26 cellular contexts compared by ENCODE assay signal in genomic region chr10:1788401-1788800, GRCh38. TPM values are rescaled to one million over a fixed set of nuclear protein-coding genes. Genes with fewer than 3 reads are reported as not detected.
"Had no signal": no experiment of that assay in that cellular context is flagged by ENCODE, and none has a peak within 500 bp of the region (broad histone marks: within the 10 kb centered on the region; RNA-seq: fewer than 3 reads in every experiment).

No MANE protein-coding gene starts in this region.

- H3K36me3 ChIP-seq: left ventricle myocardium inferior, pancreas, prostate gland, spleen, suprapubic skin, thoracic aorta, tibial artery, upper lobe of right lung had no signal

- H3K4me1 Mint-ChIP-seq: naive thymus-derived CD4-positive, alpha-beta T cell; stimulated activated effector memory CD8-positive, alpha-beta T cell treated with anti-CD3 and anti-CD28 coated beads, Interleukin-12 subunit alpha, Interleukin-12 subunit beta, amount 100 ng/mL, for 72 hours had no signal

- H3K4me3 ChIP-seq: left ventricle myocardium inferior, lung, mucosa of descending colon, pancreas, prostate gland, skin epidermis, spleen, suprapubic skin, thoracic aorta, tibial artery, upper lobe of right lung had no signal

- H3K9me3 Mint-ChIP-seq: natural killer cell treated with Interleukin-12 subunit alpha and Interleukin-12 subunit beta and Interleukin-15 and Interleukin-18, amount 100 ng/mL, for 72 hours; stimulated activated effector memory CD8-positive, alpha-beta T cell treated with anti-CD3 and anti-CD28 coated beads, Interleukin-12 subunit alpha, Interleukin-12 subunit beta, amount 100 ng/mL, for 72 hours; stimulated activated naive CD8-positive, alpha-beta T cell treated with anti-CD3 and anti-CD28 coated beads, Interleukin-15, Interleukin-2, amounts not matched to agents 100 ng/mL and 50 ng/mL, for 24 hours had no signal

- H3K27ac Mint-ChIP-seq: naive thymus-derived CD4-positive, alpha-beta T cell; natural killer cell treated with Interleukin-12 subunit alpha and Interleukin-12 subunit beta and Interleukin-15 and Interleukin-18, amount 100 ng/mL, for 72 hours; stimulated activated effector memory CD8-positive, alpha-beta T cell treated with anti-CD3 and anti-CD28 coated beads, Interleukin-12 subunit alpha, Interleukin-12 subunit beta, amount 100 ng/mL, for 72 hours; stimulated activated naive CD8-positive, alpha-beta T cell treated with anti-CD3 and anti-CD28 coated beads, Interleukin-15, Interleukin-2, amounts not matched to agents 100 ng/mL and 50 ng/mL, for 24 hours had no signal

- ATAC-seq: mucosa of descending colon; naive thymus-derived CD4-positive, alpha-beta T cell; natural killer cell treated with Interleukin-12 subunit alpha and Interleukin-12 subunit beta and Interleukin-15 and Interleukin-18, amount 100 ng/mL, for 72 hours; pancreas; right cardiac atrium; sciatic nerve; stimulated activated effector memory CD8-positive, alpha-beta T cell treated with anti-CD3 and anti-CD28 coated beads, Interleukin-12 subunit alpha, Interleukin-12 subunit beta, amount 100 ng/mL, for 72 hours; upper lobe of right lung had no signal

- H3K9me3 ChIP-seq: mucosa of descending colon, pancreas, prostate gland, suprapubic skin, thoracic aorta, tibial artery, upper lobe of right lung had no signal

- H3K27ac ChIP-seq: left ventricle myocardium inferior, pancreas, prostate gland, skin epidermis, spleen, suprapubic skin, thoracic aorta, tibial artery, upper lobe of right lung had no signal

- H3K27me3 ChIP-seq: pancreas, suprapubic skin, tibial artery, upper lobe of right lung had no signal

- H3K4me3 Mint-ChIP-seq: naive thymus-derived CD4-positive, alpha-beta T cell; natural killer cell treated with Interleukin-12 subunit alpha and Interleukin-12 subunit beta and Interleukin-15 and Interleukin-18, amount 100 ng/mL, for 72 hours; stimulated activated effector memory CD8-positive, alpha-beta T cell treated with anti-CD3 and anti-CD28 coated beads, Interleukin-12 subunit alpha, Interleukin-12 subunit beta, amount 100 ng/mL, for 72 hours; stimulated activated naive CD8-positive, alpha-beta T cell treated with anti-CD3 and anti-CD28 coated beads, Interleukin-15, Interleukin-2, amounts not matched to agents 100 ng/mL and 50 ng/mL, for 24 hours had no signal

- FAIRE-seq: pancreas, urothelium cell line had no signal

- DNase-seq: islet precursor cell; left ventricle myocardium inferior; midbrain; mucosa of descending colon; naive thymus-derived CD4-positive, alpha-beta T cell; nucleus accumbens; pancreas; retina; right cardiac atrium; spleen; stimulated activated CD4-positive, alpha-beta T cell treated with anti-CD3 and anti-CD28 coated beads, Interleukin-4, amount 100 ng/mL, for 24 hours; stimulated activated naive CD4-positive, alpha-beta T cell; tibial artery; trophoblast cell; upper lobe of right lung had no signal

- H3K4me1 ChIP-seq: left ventricle myocardium inferior, pancreas, prostate gland, spleen, suprapubic skin, tibial artery, upper lobe of right lung had no signal

- H3K36me3 Mint-ChIP-seq: naive thymus-derived CD4-positive, alpha-beta T cell; natural killer cell treated with Interleukin-12 subunit alpha and Interleukin-12 subunit beta and Interleukin-15 and Interleukin-18, amount 100 ng/mL, for 72 hours; stimulated activated effector memory CD8-positive, alpha-beta T cell treated with anti-CD3 and anti-CD28 coated beads, Interleukin-12 subunit alpha, Interleukin-12 subunit beta, amount 100 ng/mL, for 72 hours had no signal

- H3K27me3 Mint-ChIP-seq: stimulated activated naive CD8-positive, alpha-beta T cell treated with anti-CD3 and anti-CD28 coated beads, Interleukin-15, Interleukin-2, amounts not matched to agents 100 ng/mL and 50 ng/mL, for 24 hours had no signal

RNA-seq across cellular contexts. Expression of gene ADARB2, which starts 51.1 kb away (rescaled TPM):
- total RNA-seq: natural killer cell treated with Interleukin-12 subunit alpha and Interleukin-12 subunit beta and Interleukin-15 and Interleukin-18, amount 100 ng/mL, for 72 hours; osteoblast had no signal
- polyA plus RNA-seq: naive thymus-derived CD4-positive, alpha-beta T cell had no signal
